In the genomic region with DNA sequence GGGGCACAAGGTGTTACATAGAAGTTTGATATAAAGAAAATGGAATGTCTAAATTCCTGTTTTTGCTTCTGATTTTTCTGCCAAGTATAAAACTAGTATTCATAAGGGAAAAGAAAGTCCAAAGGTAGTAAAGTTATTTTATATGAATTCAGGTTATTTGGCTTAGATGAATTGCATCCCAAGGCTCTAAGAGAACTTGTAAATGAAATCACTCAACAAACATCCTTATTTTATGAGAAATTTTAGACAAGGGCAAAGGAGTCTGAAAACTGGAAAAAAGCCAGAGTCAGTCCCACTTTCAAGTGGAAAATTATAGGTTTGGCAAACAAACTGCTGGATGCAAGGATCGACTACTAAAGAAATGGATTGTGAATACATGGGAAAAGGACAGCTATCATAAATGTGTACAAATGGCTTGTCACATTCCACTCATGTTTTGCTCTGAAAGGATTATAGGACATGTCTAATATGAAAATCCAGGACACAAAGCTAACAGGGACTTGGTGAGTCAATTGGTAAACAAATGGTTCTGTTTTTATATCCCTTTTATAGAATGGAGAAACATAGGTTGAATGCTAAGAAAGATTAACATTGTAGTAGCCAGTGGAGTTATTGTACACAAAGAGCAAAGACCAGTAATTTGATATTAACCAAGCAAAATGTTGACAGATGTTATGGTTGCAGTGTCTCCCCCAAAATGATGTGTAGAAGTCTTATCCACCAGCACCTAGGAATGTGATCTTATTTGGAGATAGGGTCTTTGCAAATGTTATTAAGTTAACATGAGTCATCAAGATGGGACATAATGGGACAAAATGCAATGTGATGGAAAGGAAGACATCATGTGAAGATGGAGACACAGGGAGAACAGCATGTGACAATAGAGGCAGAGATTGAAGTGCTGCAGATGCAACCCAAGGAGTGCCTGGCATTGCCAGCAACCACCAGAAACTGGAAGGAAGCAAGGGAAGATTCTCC, we compare ENCODE assay signal across 17 cellular contexts.
"Had no signal": no experiment of that assay in that cellular context is flagged by ENCODE, and none has a peak within 500 bp of the region (broad histone marks: within the 10 kb centered on the region; RNA-seq: fewer than 3 reads in every experiment).

No MANE protein-coding gene starts in this region.

- H3K4me1 ChIP-seq: body of pancreas, gastroesophageal sphincter, sigmoid colon, stomach had no signal

- ATAC-seq: body of pancreas, gastroesophageal sphincter, left ventricle myocardium superior had no signal

- H3K4me3 ChIP-seq: body of pancreas, gastroesophageal sphincter, sigmoid colon, stomach, thoracic aorta had no signal

- FAIRE-seq: keratinocyte, TTC549 had no signal

- DNase-seq: activated B cell treated with CpG ODN at 0.5 μM for 24 hours; activated CD4-positive, alpha-beta T cell treated with anti-CD3 and anti-CD28 coated beads, Interleukin-2, amount 10 ng/mL, durations not matched to agents 24 days and 14 days; activated naive CD4-positive, alpha-beta T cell treated with anti-CD3 and anti-CD28 coated beads, Interleukin-2, amount 50 U/mL, for 16 hours; activated T-cell treated with anti-CD3 and anti-CD28 coated beads for 4 hours; amniotic stem cell; body of pancreas; effector memory CD4-positive, alpha-beta T cell; left ventricle myocardium superior; mesenchymal stem cell; sigmoid colon; stimulated activated CD4-positive, alpha-beta T cell treated with anti-CD3 and anti-CD28 coated beads, Interleukin-4, amount 100 ng/mL, for 24 hours; stomach had no signal

- H3K9me3 ChIP-seq: body of pancreas, stomach, thoracic aorta had no signal

- H3K27ac ChIP-seq: body of pancreas, epithelial cell of prostate, gastroesophageal sphincter, sigmoid colon, stomach, thoracic aorta had no signal
